Comparison of ENCODE assay signal across 18 cellular contexts in the genomic region with DNA sequence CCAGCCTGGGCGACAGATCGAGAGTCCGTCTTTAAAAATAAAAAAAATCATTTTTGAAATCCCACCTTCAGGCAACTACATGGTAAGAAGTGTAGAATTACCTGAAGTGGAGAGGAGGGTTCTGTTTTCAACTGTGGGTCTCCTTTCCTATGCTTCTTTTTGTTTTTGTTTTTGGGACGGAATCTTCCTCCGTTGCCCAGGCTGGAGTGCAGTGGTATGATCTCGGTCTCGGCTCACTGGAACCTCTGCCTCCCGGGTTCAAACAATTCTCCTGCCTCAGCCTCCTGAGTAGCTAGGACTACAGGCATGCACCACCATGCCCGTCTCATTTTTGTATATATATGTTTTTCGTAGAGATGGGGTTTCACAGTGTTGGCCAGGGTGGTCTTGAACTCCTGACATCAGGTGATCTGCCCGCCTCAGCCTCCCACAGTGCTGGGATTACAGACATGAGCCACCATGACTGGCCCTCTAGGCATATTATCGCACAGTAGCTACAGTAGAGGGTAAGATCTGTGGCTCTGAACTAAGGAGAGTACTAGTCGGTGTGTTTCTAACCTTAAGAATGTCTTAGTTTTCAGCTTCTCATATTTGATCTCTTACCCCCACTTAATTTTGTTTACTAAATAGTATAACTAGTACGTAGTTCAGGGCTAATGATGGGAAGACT.
"Had no signal": no experiment of that assay in that cellular context is flagged by ENCODE, and none has a peak within 500 bp of the region (broad histone marks: within the 10 kb centered on the region; RNA-seq: fewer than 3 reads in every experiment).

No MANE protein-coding gene starts in this region.

- DNase-seq: activated CD4-positive, alpha-beta memory T cell treated with anti-CD3 and anti-CD28 coated beads, Interleukin-2, amount 10 ng/mL, durations not matched to agents 7 days and 5 days; activated CD4-positive, CD25-positive, alpha-beta regulatory T cell treated with anti-CD3 and anti-CD28 coated beads, Interleukin-2, amount 50 U/mL, for 72 hours; activated CD8-positive, alpha-beta memory T cell treated with anti-CD3 and anti-CD28 coated beads, Interleukin-2, amount 50 U/mL, for 4 hours; activated gamma-delta T cell; activated naive CD8-positive, alpha-beta T cell treated with anti-CD3 and anti-CD28 coated beads, Interleukin-2, amount 10 ng/mL, durations not matched to agents 7 days and 5 days; activated T-cell treated with anti-CD3 and anti-CD28 coated beads, Interleukin-2, amount 50 U/mL, for 48 hours; brain microvascular endothelial cell; effector memory CD4-positive, alpha-beta T cell; heart right ventricle; lower lobe of right lung; midbrain; pancreas; stimulated activated CD4-positive, alpha-beta T cell treated with anti-CD3 and anti-CD28 coated beads, Interleukin-1b, Interleukin-23, amount 100 ng/mL, for 48 hours; stomach; T-helper 1 cell; T1000 had no signal

- H3K9me3 ChIP-seq: heart right ventricle, lower lobe of right lung, pancreas, stomach, thoracic aorta had no signal

- H3K27me3 ChIP-seq: brain microvascular endothelial cell, heart right ventricle, pancreas, stomach had no signal

- H3K27ac ChIP-seq: epithelial cell of prostate, heart right ventricle, lower lobe of right lung, pancreas, stomach, thoracic aorta had no signal

- H3K4me1 ChIP-seq: lower lobe of right lung, pancreas, stomach had no signal

- ATAC-seq: lower lobe of right lung, pancreas had no signal

- H3K4me3 ChIP-seq: heart right ventricle, lower lobe of right lung, pancreas, stomach, thoracic aorta had no signal
